Comparison of ENCODE assay signal across 8 cellular contexts in genomic region chr2:224938670-224939309, GRCh38.
A peak's percentile ranks its signal among the peaks of the same experiment; 100 is the strongest.
DNase-seq lines count a peak whose midpoint lies in the region; ATAC-seq and TF ChIP-seq lines count a peak whose summit lies in the region.

No MANE protein-coding gene starts in this region.

- H4K5ac ChIP-seq in IMR-90 (ENCODE audit: low read depth, low read length) = no peak overlapping the region

- peak; percentile 88 for DNase-seq in IMR-90
- DNase-seq in brain pericyte (ENCODE audit: low read depth, low spot score) = peak; percentile 57
- peak; percentile 65 for DNase-seq in skeletal muscle cell (ENCODE audit: low read depth)
- no peak for DNase-seq in NCI-H2029 (lab: John Stamatoyannopoulos, UW)
- DNase-seq in islet precursor cell = no peak

- H3K56ac ChIP-seq in IMR-90 (ENCODE audit: extremely low read depth, insufficient read depth, low read length) = no peak overlapping the region

- H3K23ac ChIP-seq in IMR-90 (ENCODE audit: low read depth, low read length) = no peak overlapping the region

- H3K4ac ChIP-seq in IMR-90 (ENCODE audit: low read depth, low read length) = no peak overlapping the region

- H2BK15ac ChIP-seq in IMR-90 (ENCODE audit: low read depth, low read length) = no peak overlapping the region

- H3K9me1 ChIP-seq in IMR-90 (ENCODE audit: insufficient read depth, low read length) = no peaks in the 10 kb centered on the region

- H4K20me1 ChIP-seq in BLaER1 treated with 17β-estradiol and CSF1 and Interleukin-3, amounts not matched to agents 10 nM and 100 nM = peaks cover 0 to 76% (median 61%) of the 10 kb centered on the region in 11 experiments; a peak in 15 of 22 replicates
- H4K20me1 ChIP-seq in IMR-90 (ENCODE audit: insufficient read depth, low read length) = no peaks in the 10 kb centered on the region

- no peak overlapping the region; the same call in 1 of the 2 replicates for H2BK20ac ChIP-seq in IMR-90 (ENCODE audit: low read depth, low read length)

- H3K27ac ChIP-seq in BLaER1 treated with 17β-estradiol and CSF1 and Interleukin-3, amounts not matched to agents 10 nM and 100 nM = peak overlapping the region in 10 of 11 experiments; percentile 52 to 98 (median 70); a peak in 20 of 22 replicates
- H3K27ac ChIP-seq in IMR-90 (ENCODE audit: insufficient read depth, low read length) (no peak overlapping the region), gastroesophageal sphincter (no peak overlapping the region)

- TF ChIP-seq CTCF in IMR-90 (conservative IDR thresholded peaks at IDR 0.05; ENCODE audit: low read depth, low read length) (no peak), gastroesophageal sphincter (IDR thresholded peaks at IDR 0.05) (no peak)

- no peak overlapping the region for H2AK5ac ChIP-seq in IMR-90 (ENCODE audit: low read depth, low read length)

- H2AK9ac ChIP-seq in IMR-90 (replicated peaks; ENCODE audit: low read depth, low read length, poor library complexity) = no peak overlapping the region

- no peak for TF ChIP-seq POLR2A in IMR-90 (IDR thresholded peaks at IDR 0.05; ENCODE audit: low read depth, low read length)
- no peak for TF ChIP-seq POLR2A in gastroesophageal sphincter (IDR thresholded peaks at IDR 0.05)

- WGBS in IMR-90 (ENCODE audit: extremely low coverage in 2 of 2, insufficient read length in 1 of 2), 2 experiments = no CpG with 5 or more reads among the region's 7 CpGs
- WGBS in gastroesophageal sphincter (ENCODE audit: low coverage in 1 of 2), 2 donors = 37 to 50% methylated on average over 6 to 7 of the region's 7 CpGs

- peak overlapping the region in 5 of 10 experiments; percentile 0 to 36 (median 9); a peak in 3 of 20 replicates for H3K4me3 ChIP-seq in BLaER1 treated with 17β-estradiol and CSF1 and Interleukin-3, amounts not matched to agents 10 nM and 100 nM
- H3K4me3 ChIP-seq in IMR-90 (ENCODE audit: insufficient read depth, low read depth, low read length) (no peak overlapping the region), skeletal muscle cell (ENCODE audit: low read depth, low read length) (no peak overlapping the region), gastroesophageal sphincter (no peak overlapping the region)

- no peak overlapping the region for H4K91ac ChIP-seq in IMR-90 (ENCODE audit: insufficient read depth, low read depth, low read length)

- no peak for TF ChIP-seq EP300 in gastroesophageal sphincter (IDR thresholded peaks at IDR 0.05)

- no peak overlapping the region for H2BK5ac ChIP-seq in IMR-90 (ENCODE audit: low read depth, low read length, poor library complexity, severe bottlenecking)

- peak overlapping the region; percentile 60 to 95 (median 89) for H3K4me2 ChIP-seq in BLaER1 treated with 17β-estradiol and CSF1 and Interleukin-3, amounts not matched to agents 10 nM and 100 nM
- H3K4me2 ChIP-seq in IMR-90 (ENCODE audit: low read depth, low read length) = peak overlapping the region; percentile 21; the same call in 1 of the 2 replicates

- no peak overlapping the region for H2BK120ac ChIP-seq in IMR-90 (ENCODE audit: low read depth, low read length)

- no peak overlapping the region for H2AFZ ChIP-seq in IMR-90 (replicated peaks; ENCODE audit: low read length, poor library complexity)

- H4K8ac ChIP-seq in IMR-90 (ENCODE audit: low read depth in 2 of 2, low read length in 2 of 2) = peak overlapping the region in 1 of 2 experiments; percentile 39; a peak in 1 of 4 replicates

- H3K9ac ChIP-seq in BLaER1 treated with 17β-estradiol and CSF1 and Interleukin-3, amounts not matched to agents 10 nM and 100 nM = peak overlapping the region; percentile 8 to 62 (median 50); a peak in 19 of 22 replicates
- H3K9ac ChIP-seq in IMR-90 (ENCODE audit: low read depth, low read length) = no peak overlapping the region

- H3K27me3 ChIP-seq in BLaER1 treated with 17β-estradiol and CSF1 and Interleukin-3, amounts not matched to agents 10 nM and 100 nM = no peaks in the 10 kb centered on the region
- H3K27me3 ChIP-seq in IMR-90 (ENCODE audit: control insufficient read depth, insufficient read depth, low read length) (no peaks in the 10 kb centered on the region), gastroesophageal sphincter (no peaks in the 10 kb centered on the region)

- in situ Hi-C loops in IMR-90 (cut with MboI; ENCODE audit: low sequenced_read_pairs) = no loop called here

- H3K18ac ChIP-seq in IMR-90 (ENCODE audit: low read depth, low read length) = no peak overlapping the region

- BruUV-seq in IMR-90 (replicated peaks; lab: Mats Ljungman, UMichigan) = no TSS peak

- POLR2A ChIA-PET in IMR-90 (lab: Charles Lee; ENCODE audit: unreplicated experiment) = no interaction called here

- intact Hi-C loops in IMR-90 (cut with micrococcal nuclease) = no loop called here

- CTCF ChIA-PET in IMR-90 (lab: Yijun Ruan, JAX) = interaction anchor here (0.6 kb wide), 2 partner anchors 42 to 1434 kb away, joined by 3 read pairs; no protein-coding TSS in a partner anchor

- dilution Hi-C loops in IMR-90 (cut with HindIII; ENCODE audit: low sequenced_read_pairs, unreplicated experiment) = no loop called here

- H3K4me1 ChIP-seq in BLaER1 treated with 17β-estradiol and CSF1 and Interleukin-3, amounts not matched to agents 10 nM and 100 nM = peaks cover 60 to 82% (median 73%) of the 10 kb centered on the region in 10 experiments
- H3K4me1 ChIP-seq in IMR-90 (ENCODE audit: control insufficient read depth, insufficient read depth, low read length) (0 out of 2 replicates have a peak, but pooled peaks cover 3% of the 10 kb centered on the region), gastroesophageal sphincter (peaks cover 0 to 12% (median 0%) of the 10 kb centered on the region in 3 donors)

- H3K9me3 ChIP-seq in BLaER1 treated with 17β-estradiol and CSF1 and Interleukin-3, amounts not matched to agents 10 nM and 100 nM (replicated peaks in 1 of 11) = no peaks in the 10 kb centered on the region
- H3K9me3 ChIP-seq in IMR-90 (ENCODE audit: control insufficient read depth, insufficient read depth, low read length) (no peaks in the 10 kb centered on the region), gastroesophageal sphincter (no peaks in the 10 kb centered on the region)

- ATAC-seq in GM19467 (IDR thresholded peaks at IDR 0.05; ENCODE audit: unreplicated experiment) (peak; percentile 40), IMR-90 (ENCODE audit: low read depth) (peak; percentile 73), gastroesophageal sphincter (no peak)

- TF ChIP-seq RAD21 in IMR-90 (IDR thresholded peaks at IDR 0.05; ENCODE audit: low read length) = no peak

- H3K79me1 ChIP-seq in IMR-90 (ENCODE audit: low read depth in 1 of 2, low read length in 2 of 2) = peaks cover 28 to 42% of the 10 kb centered on the region in 2 experiments

- peaks cover 0 to 41% (median 26%) of the 10 kb centered on the region in 11 experiments; a peak in 19 of 22 replicates for H3K36me3 ChIP-seq in BLaER1 treated with 17β-estradiol and CSF1 and Interleukin-3, amounts not matched to agents 10 nM and 100 nM
- H3K36me3 ChIP-seq in IMR-90 (ENCODE audit: control insufficient read depth, insufficient read depth, low read length) (no peaks in the 10 kb centered on the region), gastroesophageal sphincter (no peaks in the 10 kb centered on the region)

- no peak overlapping the region for H3K14ac ChIP-seq in IMR-90 (replicated peaks; ENCODE audit: low read depth, low read length)

TF ChIP-seq in IMR-90, 13 proteins besides CTCF, POLR2A, EP300 and RAD21:
- TF ChIP-seq MXI1 (IDR thresholded peaks at IDR 0.05; ENCODE audit: borderline replicate concordance, low read depth, low read length) (peak; percentile 68; the same call in 1 of the 2 replicates), MAZ (IDR thresholded peaks at IDR 0.05; ENCODE audit: borderline replicate concordance, low read depth, low read length) (no peak), RCOR1 (IDR thresholded peaks at IDR 0.05; ENCODE audit: insufficient replicate concordance, low read length) (no peak), SMC3 (IDR thresholded peaks at IDR 0.05; ENCODE audit: low read depth, low read length) (no peak), RFX5 (IDR thresholded peaks at IDR 0.05; ENCODE audit: low read depth, low read length) (no peak)
- TF ChIP-seq, protein P1, sequence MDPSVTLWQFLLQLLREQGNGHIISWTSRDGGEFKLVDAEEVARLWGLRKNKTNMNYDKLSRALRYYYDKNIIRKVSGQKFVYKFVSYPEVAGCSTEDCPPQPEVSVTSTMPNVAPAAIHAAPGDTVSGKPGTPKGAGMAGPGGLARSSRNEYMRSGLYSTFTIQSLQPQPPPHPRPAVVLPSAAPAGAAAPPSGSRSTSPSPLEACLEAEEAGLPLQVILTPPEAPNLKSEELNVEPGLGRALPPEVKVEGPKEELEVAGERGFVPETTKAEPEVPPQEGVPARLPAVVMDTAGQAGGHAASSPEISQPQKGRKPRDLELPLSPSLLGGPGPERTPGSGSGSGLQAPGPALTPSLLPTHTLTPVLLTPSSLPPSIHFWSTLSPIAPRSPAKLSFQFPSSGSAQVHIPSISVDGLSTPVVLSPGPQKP (IDR thresholded peaks at IDR 0.05; ENCODE audit: borderline replicate concordance, low read depth, low read length) = no peak
- TF ChIP-seq, protein P2, sequence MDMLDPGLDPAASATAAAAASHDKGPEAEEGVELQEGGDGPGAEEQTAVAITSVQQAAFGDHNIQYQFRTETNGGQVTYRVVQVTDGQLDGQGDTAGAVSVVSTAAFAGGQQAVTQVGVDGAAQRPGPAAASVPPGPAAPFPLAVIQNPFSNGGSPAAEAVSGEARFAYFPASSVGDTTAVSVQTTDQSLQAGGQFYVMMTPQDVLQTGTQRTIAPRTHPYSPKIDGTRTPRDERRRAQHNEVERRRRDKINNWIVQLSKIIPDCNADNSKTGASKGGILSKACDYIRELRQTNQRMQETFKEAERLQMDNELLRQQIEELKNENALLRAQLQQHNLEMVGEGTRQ (IDR thresholded peaks at IDR 0.05; ENCODE audit: low read depth, low read length) = no peak

Comparison
In these comparisons a context has a peak if more than half of its experiments do, and no peak if none do; other contexts are left out.
1. H3K27ac ChIP-seq: peak in BLaER1 treated with 17β-estradiol and CSF1 and Interleukin-3, amounts not matched to agents 10 nM and 100 nM (10 of 11); none in IMR-90 (single experiment) and gastroesophageal sphincter (0 of 4).
2. DNase-seq: peak in IMR-90 (single experiment), brain pericyte (single experiment) and skeletal muscle cell (single experiment); none in NCI-H2029 (single experiment) and islet precursor cell (single experiment).